In genomic region chr3:156787926-156788663, GRCh38 we compare ENCODE assay signal across 8 cellular contexts. TPM values are rescaled to one million over a fixed set of nuclear protein-coding genes. Genes with fewer than 3 reads are reported as not detected.
A peak's percentile ranks its signal among the peaks of the same experiment; 100 is the strongest.
DNase-seq lines count a peak whose midpoint lies in the region; ATAC-seq and TF ChIP-seq lines count a peak whose summit lies in the region.

No MANE protein-coding gene starts in this region.

- ATAC-seq in HG03378 (IDR thresholded peaks at IDR 0.05; ENCODE audit: unreplicated experiment) = peak; percentile 90

- peaks cover 55% of the 10 kb centered on the region for H3K4me1 Mint-ChIP-seq in activated T-helper 2 cell treated with anti-CD3 and anti-CD28 coated beads, Interferon-gamma antibody, Interleukin-2, Interleukin-4, amounts not matched to agents 10 μg/mL and 5 μg/mL and 100 μg/mL, durations not matched to agents 14 hours and 24 hours and 36 hours (ENCODE audit: low read depth)

- no peaks in the 10 kb centered on the region for H3K9me3 Mint-ChIP-seq in activated T-helper 2 cell treated with anti-CD3 and anti-CD28 coated beads, Interferon-gamma antibody, Interleukin-2, Interleukin-4, amounts not matched to agents 10 μg/mL and 5 μg/mL and 100 μg/mL, durations not matched to agents 14 hours and 24 hours and 36 hours

- H3K4me3 ChIP-seq in stomach = no peak overlapping the region

- WGBS in stomach, 5 donors = 76 to 92% (median 82%) methylated on average over 1 of the region's 1 CpG

- H3K4me3 Mint-ChIP-seq in activated T-helper 2 cell treated with anti-CD3 and anti-CD28 coated beads, Interferon-gamma antibody, Interleukin-2, Interleukin-4, amounts not matched to agents 10 μg/mL and 5 μg/mL and 100 μg/mL, durations not matched to agents 14 hours and 24 hours and 36 hours (ENCODE audit: low read depth) = no peak overlapping the region

- TF ChIP-seq EP300 in stomach (IDR thresholded peaks at IDR 0.05) = no peak

- H3K36me3 ChIP-seq in stomach = no peaks in the 10 kb centered on the region

- peak overlapping the region; percentile 40 for H3K27ac Mint-ChIP-seq in activated T-helper 2 cell treated with anti-CD3 and anti-CD28 coated beads, Interferon-gamma antibody, Interleukin-2, Interleukin-4, amounts not matched to agents 10 μg/mL and 5 μg/mL and 100 μg/mL, durations not matched to agents 14 hours and 24 hours and 36 hours

- peaks cover 0 to 5% (median under 1%) of the 10 kb centered on the region in 4 donors for H3K4me1 ChIP-seq in stomach

- TF ChIP-seq CTCF in stomach (IDR thresholded peaks at IDR 0.05) = no peak

- intact Hi-C loops in activated T-helper 2 cell treated with anti-CD3 and anti-CD28 coated beads, Interferon-gamma antibody, Interleukin-2, Interleukin-4, amounts not matched to agents 10 μg/mL and 5 μg/mL and 100 μg/mL, durations not matched to agents 14 hours and 24 hours and 36 hours (cut with micrococcal nuclease) = loop anchor here (1.0 to 2.0 kb wide), 3 partner anchors 29 to 300 kb away; no protein-coding TSS in a partner anchor
- intact Hi-C loops in stomach (cut with DNase I; ENCODE audit: low total_unique reads) = no loop called here

- no peaks in the 10 kb centered on the region for H3K27me3 ChIP-seq in stomach

- DNase-seq in stimulated activated naive CD4-positive, alpha-beta T cell treated with Interleukin-2 at 50 U/mL for 16 hours (lab: John Stamatoyannopoulos, UW) = peak; percentile 23
- DNase-seq in stimulated activated naive CD4-positive, alpha-beta T cell (lab: John Stamatoyannopoulos, UW) = no peak
- no peak for DNase-seq in activated T-helper 2 cell treated with anti-CD3 and anti-CD28 coated beads, Interferon-gamma antibody, Interleukin-2, Interleukin-4, amounts not matched to agents 10 μg/mL and 5 μg/mL and 100 μg/mL, durations not matched to agents 14 hours and 24 hours and 36 hours (ENCODE audit: low spot score)
- peak; percentile 95 for DNase-seq in renal cortical epithelial cell (ENCODE audit: low read depth)
- no peak for DNase-seq in stomach
- no peak for DNase-seq in NCI-H446 treated with DMSO at 0.1 percent for 48 hours (lab: John Stamatoyannopoulos, UW)
- DNase-seq in UCSD-AML1 (lab: John Stamatoyannopoulos, UW; ENCODE audit: unreplicated experiment) = no peak

- no peak overlapping the region for H3K27ac ChIP-seq in stomach

- TF ChIP-seq POLR2A in stomach (IDR thresholded peaks at IDR 0.05) = no peak

- peaks cover 41% of the 10 kb centered on the region for H3K36me3 Mint-ChIP-seq in activated T-helper 2 cell treated with anti-CD3 and anti-CD28 coated beads, Interferon-gamma antibody, Interleukin-2, Interleukin-4, amounts not matched to agents 10 μg/mL and 5 μg/mL and 100 μg/mL, durations not matched to agents 14 hours and 24 hours and 36 hours (ENCODE audit: low read depth)

- H3K9me3 ChIP-seq in stomach = no peaks in the 10 kb centered on the region

- no peaks in the 10 kb centered on the region for H3K27me3 Mint-ChIP-seq in activated T-helper 2 cell treated with anti-CD3 and anti-CD28 coated beads, Interferon-gamma antibody, Interleukin-2, Interleukin-4, amounts not matched to agents 10 μg/mL and 5 μg/mL and 100 μg/mL, durations not matched to agents 14 hours and 24 hours and 36 hours (ENCODE audit: low read depth)

RNA-seq across cellular contexts. Expression of gene LEKR1, which starts 38.1 kb away (rescaled TPM):
- 0.30 and 0.52 TPM in 2 replicates for total RNA-seq in activated T-helper 2 cell treated with anti-CD3 and anti-CD28 coated beads, Interferon-gamma antibody, Interleukin-2, Interleukin-4, amounts not matched to agents 10 μg/mL and 5 μg/mL and 100 μg/mL, durations not matched to agents 14 hours and 24 hours and 36 hours
- total RNA-seq in renal cortical epithelial cell (1.0 and 1.4 TPM in 2 replicates), stomach (1 to 10 TPM in 2 of 5 donors, not detected in 3; 2.2 to 2.6 TPM)
- polyA plus RNA-seq in stomach = under 1 TPM; 0.31 to 0.44 (median 0.33) TPM

Comparison
In these comparisons a context has a peak if more than half of its experiments do, and no peak if none do; other contexts are left out.
1. DNase-seq: peak in stimulated activated naive CD4-positive, alpha-beta T cell treated with Interleukin-2 at 50 U/mL for 16 hours (single experiment) and renal cortical epithelial cell (single experiment); none in stimulated activated naive CD4-positive, alpha-beta T cell (0 of 6), activated T-helper 2 cell treated with anti-CD3 and anti-CD28 coated beads, Interferon-gamma antibody, Interleukin-2, Interleukin-4, amounts not matched to agents 10 μg/mL and 5 μg/mL and 100 μg/mL, durations not matched to agents 14 hours and 24 hours and 36 hours (single experiment), stomach (single experiment), NCI-H446 treated with DMSO at 0.1 percent for 48 hours (single experiment) and UCSD-AML1 (single experiment).